In the genomic region with DNA sequence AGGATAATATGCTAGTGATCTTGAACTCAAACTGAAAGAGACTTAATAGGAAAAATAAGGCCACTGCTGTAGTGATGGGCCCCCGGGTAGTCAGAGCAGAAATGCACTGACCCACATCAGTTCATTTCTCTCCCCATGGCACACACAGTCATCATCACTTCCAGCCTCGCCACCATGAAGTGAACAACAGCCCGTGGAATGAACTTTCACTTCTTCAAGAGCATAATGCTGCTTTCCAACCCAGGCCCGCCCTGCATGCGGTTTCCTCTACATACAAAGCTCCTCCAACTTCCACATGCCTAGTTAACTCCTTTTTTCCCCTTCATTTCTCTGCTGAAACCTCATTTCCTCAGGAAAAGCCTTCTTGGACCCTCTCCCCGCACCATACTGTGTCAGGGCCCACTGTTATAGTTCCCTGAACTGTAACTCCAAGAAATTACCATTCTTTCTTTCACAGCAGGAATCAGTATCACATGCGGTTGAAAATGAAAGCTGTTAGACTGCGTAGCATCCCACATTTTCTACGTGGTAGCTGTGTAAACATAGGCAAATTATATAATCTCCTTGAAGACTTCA, we compare ENCODE assay signal across 1 cellular context.
A peak's percentile ranks its signal among the peaks of the same experiment; 100 is the strongest.
TF ChIP-seq lines count a peak whose summit lies in the region.

No MANE protein-coding gene starts in this region.

TF ChIP-seq in K562, 482 proteins besides CTCF, POLR2A, EP300 and RAD21 (continued from another document and continues in another):
- TF ChIP-seq, protein P1, sequence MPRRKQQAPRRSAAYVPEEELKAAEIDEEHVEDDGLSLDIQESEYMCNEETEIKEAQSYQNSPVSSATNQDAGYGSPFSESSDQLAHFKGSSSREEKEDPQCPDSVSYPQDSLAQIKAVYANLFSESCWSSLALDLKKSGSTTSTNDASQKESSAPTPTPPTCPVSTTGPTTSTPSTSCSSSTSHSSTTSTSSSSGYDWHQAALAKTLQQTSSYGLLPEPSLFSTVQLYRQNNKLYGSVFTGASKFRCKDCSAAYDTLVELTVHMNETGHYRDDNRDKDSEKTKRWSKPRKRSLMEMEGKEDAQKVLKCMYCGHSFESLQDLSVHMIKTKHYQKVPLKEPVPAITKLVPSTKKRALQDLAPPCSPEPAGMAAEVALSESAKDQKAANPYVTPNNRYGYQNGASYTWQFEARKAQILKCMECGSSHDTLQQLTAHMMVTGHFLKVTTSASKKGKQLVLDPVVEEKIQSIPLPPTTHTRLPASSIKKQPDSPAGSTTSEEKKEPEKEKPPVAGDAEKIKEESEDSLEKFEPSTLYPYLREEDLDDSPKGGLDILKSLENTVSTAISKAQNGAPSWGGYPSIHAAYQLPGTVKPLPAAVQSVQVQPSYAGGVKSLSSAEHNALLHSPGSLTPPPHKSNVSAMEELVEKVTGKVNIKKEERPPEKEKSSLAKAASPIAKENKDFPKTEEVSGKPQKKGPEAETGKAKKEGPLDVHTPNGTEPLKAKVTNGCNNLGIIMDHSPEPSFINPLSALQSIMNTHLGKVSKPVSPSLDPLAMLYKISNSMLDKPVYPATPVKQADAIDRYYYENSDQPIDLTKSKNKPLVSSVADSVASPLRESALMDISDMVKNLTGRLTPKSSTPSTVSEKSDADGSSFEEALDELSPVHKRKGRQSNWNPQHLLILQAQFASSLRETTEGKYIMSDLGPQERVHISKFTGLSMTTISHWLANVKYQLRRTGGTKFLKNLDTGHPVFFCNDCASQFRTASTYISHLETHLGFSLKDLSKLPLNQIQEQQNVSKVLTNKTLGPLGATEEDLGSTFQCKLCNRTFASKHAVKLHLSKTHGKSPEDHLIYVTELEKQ (CRISPR knock-in tag; IDR thresholded peaks at IDR 0.05): no peak
- TF ChIP-seq FOXA3 (CRISPR knock-in tag; conservative IDR thresholded peaks at IDR 0.05 in 1 of 2, IDR thresholded peaks at IDR 0.05 in 1 of 2) (peak in 1 of 2 experiments; percentile 72; a peak in 2 of 4 replicates), ZFX (CRISPR knock-in tag; IDR thresholded peaks at IDR 0.05) (peak; percentile 56; the same call in 1 of the 2 replicates), E2F3 (CRISPR knock-in tag; IDR thresholded peaks at IDR 0.05) (no peak), CREM (IDR thresholded peaks at IDR 0.05; ENCODE audit: low read depth) (no peak), BRD4 (IDR thresholded peaks at IDR 0.05) (peak; percentile 57; the same call in 1 of the 2 replicates), RFX7 (CRISPR knock-in tag; IDR thresholded peaks at IDR 0.05) (no peak), PHF8 (IDR thresholded peaks at IDR 0.05; ENCODE audit: borderline replicate concordance, low read length) (peak; percentile 30; the same call in 1 of the 2 replicates), RBM14 (IDR thresholded peaks at IDR 0.05; ENCODE audit: borderline replicate concordance, insufficient read depth, low read depth, low read length) (no peak), PCBP1 (IDR thresholded peaks at IDR 0.05; ENCODE audit: low read depth, low read length, poor library complexity, severe bottlenecking) (no peak), TCFL5 (CRISPR knock-in tag; conservative IDR thresholded peaks at IDR 0.05) (no peak), KDM4B (IDR thresholded peaks at IDR 0.05; ENCODE audit: borderline replicate concordance in 2 of 2, low read depth in 1 of 2) (no peak), YBX1 (IDR thresholded peaks at IDR 0.05) (no peak), PURB (CRISPR knock-in tag; IDR thresholded peaks at IDR 0.05; ENCODE audit: low read depth) (no peak), ZNF766 (CRISPR knock-in tag; conservative IDR thresholded peaks at IDR 0.05) (peak; percentile 66), ZNF175 (CRISPR knock-in tag; IDR thresholded peaks at IDR 0.05; ENCODE audit: low read depth) (no peak; the same call in 1 of the 2 replicates), SMARCC2 (IDR thresholded peaks at IDR 0.05; ENCODE audit: low read depth) (no peak), CXXC5 (CRISPR knock-in tag; IDR thresholded peaks at IDR 0.05) (no peak), DNMT1 (IDR thresholded peaks at IDR 0.05) (no peak), GABPB1 (CRISPR knock-in tag; IDR thresholded peaks at IDR 0.05) (0 out of 2 replicates have a peak, but pooled peaks have one; percentile 37), TARDBP (IDR thresholded peaks at IDR 0.05) (no peak), MTA3 (IDR thresholded peaks at IDR 0.05; ENCODE audit: borderline replicate concordance) (no peak), SREBF2 (CRISPR knock-in tag; IDR thresholded peaks at IDR 0.05) (no peak), NFE2 (IDR thresholded peaks at IDR 0.05; ENCODE audit: low read depth) (no peak), MEIS2 (IDR thresholded peaks at IDR 0.05; ENCODE audit: partially characterized antibody) (no peak), SMAD4 (CRISPR knock-in tag; conservative IDR thresholded peaks at IDR 0.05) (peak; percentile 22; the same call in 1 of the 2 replicates), DDX20 (tag; IDR thresholded peaks at IDR 0.05; ENCODE audit: low read depth) (no peak), KAT7 (CRISPR knock-in tag; IDR thresholded peaks at IDR 0.05; ENCODE audit: borderline replicate concordance) (0 out of 2 replicates have a peak, but pooled peaks have one; percentile 50), ZNF707 (CRISPR knock-in tag; conservative IDR thresholded peaks at IDR 0.05) (no peak)
- TF ChIP-seq, protein P2, sequence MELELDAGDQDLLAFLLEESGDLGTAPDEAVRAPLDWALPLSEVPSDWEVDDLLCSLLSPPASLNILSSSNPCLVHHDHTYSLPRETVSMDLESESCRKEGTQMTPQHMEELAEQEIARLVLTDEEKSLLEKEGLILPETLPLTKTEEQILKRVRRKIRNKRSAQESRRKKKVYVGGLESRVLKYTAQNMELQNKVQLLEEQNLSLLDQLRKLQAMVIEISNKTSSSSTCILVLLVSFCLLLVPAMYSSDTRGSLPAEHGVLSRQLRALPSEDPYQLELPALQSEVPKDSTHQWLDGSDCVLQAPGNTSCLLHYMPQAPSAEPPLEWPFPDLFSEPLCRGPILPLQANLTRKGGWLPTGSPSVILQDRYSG (tag; conservative IDR thresholded peaks at IDR 0.05; ENCODE audit: low read depth): peak; percentile 80; the same call in 1 of the 2 replicates
- TF ChIP-seq, protein P3, sequence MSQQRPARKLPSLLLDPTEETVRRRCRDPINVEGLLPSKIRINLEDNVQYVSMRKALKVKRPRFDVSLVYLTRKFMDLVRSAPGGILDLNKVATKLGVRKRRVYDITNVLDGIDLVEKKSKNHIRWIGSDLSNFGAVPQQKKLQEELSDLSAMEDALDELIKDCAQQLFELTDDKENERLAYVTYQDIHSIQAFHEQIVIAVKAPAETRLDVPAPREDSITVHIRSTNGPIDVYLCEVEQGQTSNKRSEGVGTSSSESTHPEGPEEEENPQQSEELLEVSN (IDR thresholded peaks at IDR 0.05; ENCODE audit: borderline replicate concordance in 1 of 2, extremely low read depth in 1 of 2, insufficient read depth in 1 of 2, insufficient read length in 1 of 2, low read depth in 1 of 2, low read length in 1 of 2, poor library complexity in 1 of 2, severe bottlenecking in 1 of 2): peak in 1 of 2 experiments; percentile 41
- TF ChIP-seq, protein P4, sequence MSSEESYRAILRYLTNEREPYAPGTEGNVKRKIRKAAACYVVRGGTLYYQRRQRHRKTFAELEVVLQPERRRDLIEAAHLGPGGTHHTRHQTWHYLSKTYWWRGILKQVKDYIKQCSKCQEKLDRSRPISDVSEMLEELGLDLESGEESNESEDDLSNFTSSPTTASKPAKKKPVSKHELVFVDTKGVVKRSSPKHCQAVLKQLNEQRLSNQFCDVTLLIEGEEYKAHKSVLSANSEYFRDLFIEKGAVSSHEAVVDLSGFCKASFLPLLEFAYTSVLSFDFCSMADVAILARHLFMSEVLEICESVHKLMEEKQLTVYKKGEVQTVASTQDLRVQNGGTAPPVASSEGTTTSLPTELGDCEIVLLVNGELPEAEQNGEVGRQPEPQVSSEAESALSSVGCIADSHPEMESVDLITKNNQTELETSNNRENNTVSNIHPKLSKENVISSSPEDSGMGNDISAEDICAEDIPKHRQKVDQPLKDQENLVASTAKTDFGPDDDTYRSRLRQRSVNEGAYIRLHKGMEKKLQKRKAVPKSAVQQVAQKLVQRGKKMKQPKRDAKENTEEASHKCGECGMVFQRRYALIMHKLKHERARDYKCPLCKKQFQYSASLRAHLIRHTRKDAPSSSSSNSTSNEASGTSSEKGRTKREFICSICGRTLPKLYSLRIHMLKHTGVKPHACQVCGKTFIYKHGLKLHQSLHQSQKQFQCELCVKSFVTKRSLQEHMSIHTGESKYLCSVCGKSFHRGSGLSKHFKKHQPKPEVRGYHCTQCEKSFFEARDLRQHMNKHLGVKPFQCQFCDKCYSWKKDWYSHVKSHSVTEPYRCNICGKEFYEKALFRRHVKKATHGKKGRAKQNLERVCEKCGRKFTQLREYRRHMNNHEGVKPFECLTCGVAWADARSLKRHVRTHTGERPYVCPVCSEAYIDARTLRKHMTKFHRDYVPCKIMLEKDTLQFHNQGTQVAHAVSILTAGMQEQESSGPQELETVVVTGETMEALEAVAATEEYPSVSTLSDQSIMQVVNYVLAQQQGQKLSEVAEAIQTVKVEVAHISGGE (CRISPR knock-in tag; IDR thresholded peaks at IDR 0.05): no peak; a peak in 1 of 6 replicates
- TF ChIP-seq, protein P5, sequence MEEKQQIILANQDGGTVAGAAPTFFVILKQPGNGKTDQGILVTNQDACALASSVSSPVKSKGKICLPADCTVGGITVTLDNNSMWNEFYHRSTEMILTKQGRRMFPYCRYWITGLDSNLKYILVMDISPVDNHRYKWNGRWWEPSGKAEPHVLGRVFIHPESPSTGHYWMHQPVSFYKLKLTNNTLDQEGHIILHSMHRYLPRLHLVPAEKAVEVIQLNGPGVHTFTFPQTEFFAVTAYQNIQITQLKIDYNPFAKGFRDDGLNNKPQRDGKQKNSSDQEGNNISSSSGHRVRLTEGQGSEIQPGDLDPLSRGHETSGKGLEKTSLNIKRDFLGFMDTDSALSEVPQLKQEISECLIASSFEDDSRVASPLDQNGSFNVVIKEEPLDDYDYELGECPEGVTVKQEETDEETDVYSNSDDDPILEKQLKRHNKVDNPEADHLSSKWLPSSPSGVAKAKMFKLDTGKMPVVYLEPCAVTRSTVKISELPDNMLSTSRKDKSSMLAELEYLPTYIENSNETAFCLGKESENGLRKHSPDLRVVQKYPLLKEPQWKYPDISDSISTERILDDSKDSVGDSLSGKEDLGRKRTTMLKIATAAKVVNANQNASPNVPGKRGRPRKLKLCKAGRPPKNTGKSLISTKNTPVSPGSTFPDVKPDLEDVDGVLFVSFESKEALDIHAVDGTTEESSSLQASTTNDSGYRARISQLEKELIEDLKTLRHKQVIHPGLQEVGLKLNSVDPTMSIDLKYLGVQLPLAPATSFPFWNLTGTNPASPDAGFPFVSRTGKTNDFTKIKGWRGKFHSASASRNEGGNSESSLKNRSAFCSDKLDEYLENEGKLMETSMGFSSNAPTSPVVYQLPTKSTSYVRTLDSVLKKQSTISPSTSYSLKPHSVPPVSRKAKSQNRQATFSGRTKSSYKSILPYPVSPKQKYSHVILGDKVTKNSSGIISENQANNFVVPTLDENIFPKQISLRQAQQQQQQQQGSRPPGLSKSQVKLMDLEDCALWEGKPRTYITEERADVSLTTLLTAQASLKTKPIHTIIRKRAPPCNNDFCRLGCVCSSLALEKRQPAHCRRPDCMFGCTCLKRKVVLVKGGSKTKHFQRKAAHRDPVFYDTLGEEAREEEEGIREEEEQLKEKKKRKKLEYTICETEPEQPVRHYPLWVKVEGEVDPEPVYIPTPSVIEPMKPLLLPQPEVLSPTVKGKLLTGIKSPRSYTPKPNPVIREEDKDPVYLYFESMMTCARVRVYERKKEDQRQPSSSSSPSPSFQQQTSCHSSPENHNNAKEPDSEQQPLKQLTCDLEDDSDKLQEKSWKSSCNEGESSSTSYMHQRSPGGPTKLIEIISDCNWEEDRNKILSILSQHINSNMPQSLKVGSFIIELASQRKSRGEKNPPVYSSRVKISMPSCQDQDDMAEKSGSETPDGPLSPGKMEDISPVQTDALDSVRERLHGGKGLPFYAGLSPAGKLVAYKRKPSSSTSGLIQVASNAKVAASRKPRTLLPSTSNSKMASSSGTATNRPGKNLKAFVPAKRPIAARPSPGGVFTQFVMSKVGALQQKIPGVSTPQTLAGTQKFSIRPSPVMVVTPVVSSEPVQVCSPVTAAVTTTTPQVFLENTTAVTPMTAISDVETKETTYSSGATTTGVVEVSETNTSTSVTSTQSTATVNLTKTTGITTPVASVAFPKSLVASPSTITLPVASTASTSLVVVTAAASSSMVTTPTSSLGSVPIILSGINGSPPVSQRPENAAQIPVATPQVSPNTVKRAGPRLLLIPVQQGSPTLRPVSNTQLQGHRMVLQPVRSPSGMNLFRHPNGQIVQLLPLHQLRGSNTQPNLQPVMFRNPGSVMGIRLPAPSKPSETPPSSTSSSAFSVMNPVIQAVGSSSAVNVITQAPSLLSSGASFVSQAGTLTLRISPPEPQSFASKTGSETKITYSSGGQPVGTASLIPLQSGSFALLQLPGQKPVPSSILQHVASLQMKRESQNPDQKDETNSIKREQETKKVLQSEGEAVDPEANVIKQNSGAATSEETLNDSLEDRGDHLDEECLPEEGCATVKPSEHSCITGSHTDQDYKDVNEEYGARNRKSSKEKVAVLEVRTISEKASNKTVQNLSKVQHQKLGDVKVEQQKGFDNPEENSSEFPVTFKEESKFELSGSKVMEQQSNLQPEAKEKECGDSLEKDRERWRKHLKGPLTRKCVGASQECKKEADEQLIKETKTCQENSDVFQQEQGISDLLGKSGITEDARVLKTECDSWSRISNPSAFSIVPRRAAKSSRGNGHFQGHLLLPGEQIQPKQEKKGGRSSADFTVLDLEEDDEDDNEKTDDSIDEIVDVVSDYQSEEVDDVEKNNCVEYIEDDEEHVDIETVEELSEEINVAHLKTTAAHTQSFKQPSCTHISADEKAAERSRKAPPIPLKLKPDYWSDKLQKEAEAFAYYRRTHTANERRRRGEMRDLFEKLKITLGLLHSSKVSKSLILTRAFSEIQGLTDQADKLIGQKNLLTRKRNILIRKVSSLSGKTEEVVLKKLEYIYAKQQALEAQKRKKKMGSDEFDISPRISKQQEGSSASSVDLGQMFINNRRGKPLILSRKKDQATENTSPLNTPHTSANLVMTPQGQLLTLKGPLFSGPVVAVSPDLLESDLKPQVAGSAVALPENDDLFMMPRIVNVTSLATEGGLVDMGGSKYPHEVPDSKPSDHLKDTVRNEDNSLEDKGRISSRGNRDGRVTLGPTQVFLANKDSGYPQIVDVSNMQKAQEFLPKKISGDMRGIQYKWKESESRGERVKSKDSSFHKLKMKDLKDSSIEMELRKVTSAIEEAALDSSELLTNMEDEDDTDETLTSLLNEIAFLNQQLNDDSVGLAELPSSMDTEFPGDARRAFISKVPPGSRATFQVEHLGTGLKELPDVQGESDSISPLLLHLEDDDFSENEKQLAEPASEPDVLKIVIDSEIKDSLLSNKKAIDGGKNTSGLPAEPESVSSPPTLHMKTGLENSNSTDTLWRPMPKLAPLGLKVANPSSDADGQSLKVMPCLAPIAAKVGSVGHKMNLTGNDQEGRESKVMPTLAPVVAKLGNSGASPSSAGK (IDR thresholded peaks at IDR 0.05): peak; percentile 84
- TF ChIP-seq, protein P6, sequence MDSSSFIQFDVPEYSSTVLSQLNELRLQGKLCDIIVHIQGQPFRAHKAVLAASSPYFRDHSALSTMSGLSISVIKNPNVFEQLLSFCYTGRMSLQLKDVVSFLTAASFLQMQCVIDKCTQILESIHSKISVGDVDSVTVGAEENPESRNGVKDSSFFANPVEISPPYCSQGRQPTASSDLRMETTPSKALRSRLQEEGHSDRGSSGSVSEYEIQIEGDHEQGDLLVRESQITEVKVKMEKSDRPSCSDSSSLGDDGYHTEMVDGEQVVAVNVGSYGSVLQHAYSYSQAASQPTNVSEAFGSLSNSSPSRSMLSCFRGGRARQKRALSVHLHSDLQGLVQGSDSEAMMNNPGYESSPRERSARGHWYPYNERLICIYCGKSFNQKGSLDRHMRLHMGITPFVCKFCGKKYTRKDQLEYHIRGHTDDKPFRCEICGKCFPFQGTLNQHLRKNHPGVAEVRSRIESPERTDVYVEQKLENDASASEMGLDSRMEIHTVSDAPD (CRISPR knock-in tag; IDR thresholded peaks at IDR 0.05): no peak
- TF ChIP-seq, protein P7, sequence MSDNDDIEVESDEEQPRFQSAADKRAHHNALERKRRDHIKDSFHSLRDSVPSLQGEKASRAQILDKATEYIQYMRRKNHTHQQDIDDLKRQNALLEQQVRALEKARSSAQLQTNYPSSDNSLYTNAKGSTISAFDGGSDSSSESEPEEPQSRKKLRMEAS (CRISPR knock-in tag; IDR thresholded peaks at IDR 0.05): peak; percentile 34; the same call in 1 of the 2 replicates
